13 cellular contexts compared by ENCODE assay signal in genomic region chr7:3246133-3246532, GRCh38. TPM values are rescaled to one million over a fixed set of nuclear protein-coding genes. Genes with fewer than 3 reads are reported as not detected.
DNase-seq lines count a peak whose midpoint lies in the region; ATAC-seq and TF ChIP-seq lines count a peak whose summit lies in the region.
"Had no signal": no experiment of that assay in that cellular context is flagged by ENCODE, and none has a peak within 500 bp of the region (broad histone marks: within the 10 kb centered on the region; RNA-seq: fewer than 3 reads in every experiment).

No MANE protein-coding gene starts in this region.

- TF ChIP-seq CTCF in IMR-90 (conservative IDR thresholded peaks at IDR 0.05; ENCODE audit: low read depth, low read length) = no peak
- no peak for TF ChIP-seq CTCF in fibroblast of villous mesenchyme (IDR thresholded peaks at IDR 0.05; ENCODE audit: insufficient read depth, low read depth, low read length)
- TF ChIP-seq CTCF in ovary (IDR thresholded peaks at IDR 0.05) = no peak

- peak overlapping the region; percentile 38; the same call in 1 of the 2 replicates for H4K5ac ChIP-seq in IMR-90 (ENCODE audit: low read depth, low read length)

- H4K91ac ChIP-seq in IMR-90 (ENCODE audit: insufficient read depth, low read depth, low read length) = no peak overlapping the region

- H3K4ac ChIP-seq in IMR-90 (ENCODE audit: low read depth, low read length) = no peak overlapping the region

- no peak overlapping the region for H3K14ac ChIP-seq in IMR-90 (replicated peaks; ENCODE audit: low read depth, low read length)

- no peak overlapping the region for H3K4me2 ChIP-seq in IMR-90 (ENCODE audit: low read depth, low read length)

- TF ChIP-seq EP300 in ovary (IDR thresholded peaks at IDR 0.05) = no peak

- no peak overlapping the region for H2BK120ac ChIP-seq in IMR-90 (ENCODE audit: low read depth, low read length)

- peak overlapping the region; percentile 41; the same call in 1 of the 2 replicates for H3K18ac ChIP-seq in IMR-90 (ENCODE audit: low read depth, low read length)

- no peak overlapping the region for H2BK20ac ChIP-seq in IMR-90 (ENCODE audit: low read depth, low read length)

- H3K4me1 ChIP-seq in IMR-90 (ENCODE audit: control insufficient read depth, insufficient read depth, low read length) (peaks cover 16% of the 10 kb centered on the region; the same call in 1 of the 2 replicates), ovary (ENCODE audit: insufficient read depth) (no peaks in the 10 kb centered on the region)

- 0 out of 2 replicates have a peak, but pooled peaks cover 4% of the 10 kb centered on the region for H3K9me1 ChIP-seq in IMR-90 (ENCODE audit: insufficient read depth, low read length)

- no peak overlapping the region for H4K8ac ChIP-seq in IMR-90 (ENCODE audit: low read depth in 2 of 2, low read length in 2 of 2)

- no peak overlapping the region for H3K27ac Mint-ChIP-seq in natural killer cell treated with Interleukin-12 subunit alpha and Interleukin-12 subunit beta and Interleukin-15 and Interleukin-18, amount 100 ng/mL, for 72 hours

- H2BK15ac ChIP-seq in IMR-90 (ENCODE audit: low read depth, low read length) = no peak overlapping the region

- H3K79me1 ChIP-seq in IMR-90 (ENCODE audit: low read depth in 1 of 2, low read length in 2 of 2) = no peaks in the 10 kb centered on the region

- H3K9ac ChIP-seq in IMR-90 (ENCODE audit: low read depth, low read length) = no peak overlapping the region; the same call in 1 of the 2 replicates
- H3K9ac ChIP-seq: GM23248 had no signal

- H3K36me3 ChIP-seq in IMR-90 (ENCODE audit: control insufficient read depth, insufficient read depth, low read length) (no peaks in the 10 kb centered on the region), ovary (no peaks in the 10 kb centered on the region)

- no peak for TF ChIP-seq POLR2A in IMR-90 (IDR thresholded peaks at IDR 0.05; ENCODE audit: low read depth, low read length)
- no peak for TF ChIP-seq POLR2A in ovary (IDR thresholded peaks at IDR 0.05)

- H3K36me3 Mint-ChIP-seq in natural killer cell treated with Interleukin-12 subunit alpha and Interleukin-12 subunit beta and Interleukin-15 and Interleukin-18, amount 100 ng/mL, for 72 hours = no peaks in the 10 kb centered on the region

- H3K4me3 ChIP-seq in IMR-90 (ENCODE audit: insufficient read depth, low read depth, low read length) = no peak overlapping the region
- no peak overlapping the region for H3K4me3 ChIP-seq in fibroblast of villous mesenchyme (ENCODE audit: low read depth, low read length)
- H3K4me3 ChIP-seq in ovary = no peak overlapping the region
- H3K4me3 ChIP-seq: GM23248 had no signal

- dilution Hi-C loops in IMR-90 (cut with HindIII; ENCODE audit: low sequenced_read_pairs, unreplicated experiment) = no loop called here

- no peak overlapping the region for H2AFZ ChIP-seq in IMR-90 (replicated peaks; ENCODE audit: low read length, poor library complexity)
- H2AFZ ChIP-seq: GM23248 had no signal

- H2AK9ac ChIP-seq in IMR-90 (replicated peaks; ENCODE audit: low read depth, low read length, poor library complexity) = no peak overlapping the region

- POLR2A ChIA-PET in IMR-90 (lab: Charles Lee; ENCODE audit: unreplicated experiment) = no interaction called here

- no peak for TF ChIP-seq RAD21 in IMR-90 (IDR thresholded peaks at IDR 0.05; ENCODE audit: low read length)

- ATAC-seq in IMR-90 (ENCODE audit: low read depth) (no peak), HG03025 (IDR thresholded peaks at IDR 0.05; ENCODE audit: low FRiP score, unreplicated experiment) (no peak)
- no peak for ATAC-seq in natural killer cell treated with Interleukin-12 subunit alpha and Interleukin-12 subunit beta and Interleukin-15 and Interleukin-18, amount 100 ng/mL, for 72 hours

- H3K27me3 ChIP-seq in IMR-90 (ENCODE audit: control insufficient read depth, insufficient read depth, low read length) (no peaks in the 10 kb centered on the region), ovary (no peaks in the 10 kb centered on the region)

- H3K4me3 Mint-ChIP-seq in natural killer cell treated with Interleukin-12 subunit alpha and Interleukin-12 subunit beta and Interleukin-15 and Interleukin-18, amount 100 ng/mL, for 72 hours = no peak overlapping the region

- H3K56ac ChIP-seq in IMR-90 (ENCODE audit: extremely low read depth, insufficient read depth, low read length) = no peak overlapping the region

- no peak overlapping the region for H2BK5ac ChIP-seq in IMR-90 (ENCODE audit: low read depth, low read length, poor library complexity, severe bottlenecking)

- no peaks in the 10 kb centered on the region for H4K20me1 ChIP-seq in IMR-90 (ENCODE audit: insufficient read depth, low read length)

- intact Hi-C loops in IMR-90 (cut with micrococcal nuclease) = no loop called here
- intact Hi-C loops in ovary (cut with DNase I) = no loop called here

- H3K9me3 Mint-ChIP-seq in natural killer cell treated with Interleukin-12 subunit alpha and Interleukin-12 subunit beta and Interleukin-15 and Interleukin-18, amount 100 ng/mL, for 72 hours = no peaks in the 10 kb centered on the region

- DNase-seq in IMR-90 = no peak
- peak; percentile 96 for DNase-seq in SK-N-DZ (ENCODE audit: low spot score)
- peak; percentile 44 for DNase-seq in fibroblast of villous mesenchyme (ENCODE audit: low read depth)
- DNase-seq in retina = peak; percentile 54
- DNase-seq in activated CD4-positive, CD25-positive, alpha-beta regulatory T cell (lab: John Stamatoyannopoulos, UW) = no peak
- no peak for DNase-seq in natural killer cell treated with Interleukin-12 subunit alpha and Interleukin-12 subunit beta and Interleukin-15 and Interleukin-18, amount 100 ng/mL, for 72 hours (ENCODE audit: low spot score)
- DNase-seq in ovary = no peak
- DNase-seq: GM23248, KG1, NCI-H1417 treated with DMSO at 0.1 percent for 48 hours, NCI-H2029 had no signal

- peak overlapping the region; percentile 60; the same call in 1 of the 2 replicates for H3K27ac ChIP-seq in IMR-90 (ENCODE audit: insufficient read depth, low read length)
- no peak overlapping the region for H3K27ac ChIP-seq in ovary
- H3K27ac ChIP-seq: C4-2B, GM23248 had no signal

- H3K9me3 ChIP-seq in IMR-90 (ENCODE audit: control insufficient read depth, insufficient read depth, low read length) (peaks cover 5% of the 10 kb centered on the region; the same call in 1 of the 2 replicates), ovary (no peaks in the 10 kb centered on the region)

- H3K4me1 Mint-ChIP-seq in natural killer cell treated with Interleukin-12 subunit alpha and Interleukin-12 subunit beta and Interleukin-15 and Interleukin-18, amount 100 ng/mL, for 72 hours (ENCODE audit: low read depth in 2 of 2) = no peaks in the 10 kb centered on the region

- H3K27me3 Mint-ChIP-seq in natural killer cell treated with Interleukin-12 subunit alpha and Interleukin-12 subunit beta and Interleukin-15 and Interleukin-18, amount 100 ng/mL, for 72 hours = peaks cover 8 to 22% of the 10 kb centered on the region in 2 donors

- no peak overlapping the region; the same call in 1 of the 2 replicates for H2AK5ac ChIP-seq in IMR-90 (ENCODE audit: low read depth, low read length)

- no TSS peak for BruUV-seq in IMR-90 (replicated peaks; lab: Mats Ljungman, UMichigan)

- 100% methylated on average over 1 of the region's 3 CpGs; no CpG with 5 or more reads in 1 of the 2 experiments for WGBS in IMR-90 (ENCODE audit: extremely low coverage in 2 of 2, insufficient read length in 1 of 2), 2 experiments
- WGBS in ovary, 3 donors = 79 to 93% (median 82%) methylated on average over 3 of the region's 3 CpGs

- in situ Hi-C loops in IMR-90 (cut with MboI; ENCODE audit: low sequenced_read_pairs) = no loop called here

- CTCF ChIA-PET in IMR-90 (lab: Yijun Ruan, JAX) = no interaction called here

- no peak overlapping the region for H3K23ac ChIP-seq in IMR-90 (ENCODE audit: low read depth, low read length)

TF ChIP-seq in IMR-90, 13 proteins besides CTCF, POLR2A, EP300 and RAD21 (continues in another document):
- TF ChIP-seq CHD1 (IDR thresholded peaks at IDR 0.05; ENCODE audit: low read depth, low read length) (no peak), MXI1 (IDR thresholded peaks at IDR 0.05; ENCODE audit: borderline replicate concordance, low read depth, low read length) (no peak), USF2 (IDR thresholded peaks at IDR 0.05; ENCODE audit: low read depth, low read length) (no peak), RFX5 (IDR thresholded peaks at IDR 0.05; ENCODE audit: low read depth, low read length) (no peak), MAFK (IDR thresholded peaks at IDR 0.05; ENCODE audit: low read depth, low read length) (no peak), FOS (IDR thresholded peaks at IDR 0.05; ENCODE audit: low read depth, low read length) (no peak), ELK1 (IDR thresholded peaks at IDR 0.05; ENCODE audit: borderline replicate concordance, low read depth, low read length) (no peak), RCOR1 (IDR thresholded peaks at IDR 0.05; ENCODE audit: insufficient replicate concordance, low read length) (no peak), MAZ (IDR thresholded peaks at IDR 0.05; ENCODE audit: borderline replicate concordance, low read depth, low read length) (no peak)

RNA-seq across cellular contexts. Expression of gene SDK1, which starts 54.9 kb away (rescaled TPM):
- total RNA-seq in IMR-90 (2012; rRNA removed) (1.1 and 1.6 TPM in 2 replicates), fibroblast of villous mesenchyme (0.43 and 0.64 TPM in 2 replicates), ovary (10 to 100 TPM in 2 of 7 donors, 1 to 10 TPM in 5; 2.3 to 13.3 (median 4.5) TPM)
- polyA plus RNA-seq in IMR-90 (2012; rRNA removed) (1.3 and 1.5 TPM in 2 replicates), ovary (1 to 10 TPM; 1.2 to 2.8 TPM)
- 1.0 and 1.4 TPM in 2 replicates for polyA plus RNA-seq in IMR-90 (2012; cell fraction: cytosol; rRNA removed)
- 3.7 and 4.4 TPM in 2 replicates for polyA plus RNA-seq in IMR-90 (2012; cell fraction: nucleus; rRNA removed; ENCODE audit: low replicate concordance)
- 8.2 and 9.2 TPM in 2 replicates for polyA plus RNA-seq in SK-N-DZ (2014; cell fraction: cytosol; rRNA removed)
- 4.0 and 6.7 TPM in 2 replicates for polyA plus RNA-seq in SK-N-DZ (2014; cell fraction: nucleus; rRNA removed)
- total RNA-seq in natural killer cell treated with Interleukin-12 subunit alpha and Interleukin-12 subunit beta and Interleukin-15 and Interleukin-18, amount 100 ng/mL, for 72 hours = under 1 TPM; 0.20 to 0.40 TPM
- total RNA-seq: GM23248 had no signal
- polyA plus RNA-seq: GM23248 had no signal

Comparison
In these comparisons a context has a peak if more than half of its experiments do, and no peak if none do; other contexts are left out.
1. DNase-seq: peak in SK-N-DZ (single experiment), fibroblast of villous mesenchyme (single experiment) and retina (single experiment); none in IMR-90 (single experiment), activated CD4-positive, CD25-positive, alpha-beta regulatory T cell (0 of 4), natural killer cell treated with Interleukin-12 subunit alpha and Interleukin-12 subunit beta and Interleukin-15 and Interleukin-18, amount 100 ng/mL, for 72 hours (single experiment) and ovary (0 of 5).